30 cellular contexts compared by ENCODE assay signal in the genomic region with DNA sequence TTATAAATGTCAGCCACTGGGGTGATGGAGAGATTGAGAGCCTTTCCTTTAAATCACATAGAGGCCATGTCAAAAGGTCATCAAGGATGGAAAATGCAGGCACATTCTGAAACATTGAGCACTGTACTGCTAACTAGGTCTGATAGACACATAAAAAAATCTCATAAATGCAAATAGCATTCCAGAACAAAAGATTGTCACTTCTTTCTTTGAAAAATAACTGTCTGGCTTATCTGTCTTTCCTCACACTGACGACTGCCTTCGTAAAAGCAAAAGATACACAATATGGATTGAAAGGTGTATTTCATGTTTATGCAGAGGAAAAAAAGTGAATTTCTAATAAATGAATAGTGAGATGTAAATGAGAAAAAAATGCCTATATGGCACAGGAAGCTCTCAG. TPM values are rescaled to one million over a fixed set of nuclear protein-coding genes. Genes with fewer than 3 reads are reported as not detected.
"Had no signal": no experiment of that assay in that cellular context is flagged by ENCODE, and none has a peak within 500 bp of the region (broad histone marks: within the 10 kb centered on the region; RNA-seq: fewer than 3 reads in every experiment).

No MANE protein-coding gene starts in this region.

- H3K79me2 ChIP-seq: parathyroid adenoma had no signal

- H3K27ac ChIP-seq: neural progenitor cell, ovary, parathyroid adenoma, psoas muscle, right lobe of liver, sigmoid colon, spleen, suprapubic skin, testis, tibial artery, transverse colon, upper lobe of right lung, uterus had no signal

- H3K9ac ChIP-seq: neural progenitor cell, parathyroid adenoma had no signal

- H3K4me3 ChIP-seq: neural progenitor cell, ovary, psoas muscle, right lobe of liver, sigmoid colon, spleen, suprapubic skin, testis, tibial artery, transverse colon, upper lobe of right lung, uterus had no signal

- H3K27me3 ChIP-seq: neural progenitor cell, ovary, right lobe of liver, sigmoid colon, spleen, suprapubic skin, testis, tibial artery, transverse colon, upper lobe of right lung, uterus had no signal

- ATAC-seq: naive thymus-derived CD8-positive, alpha-beta T cell; natural killer cell treated with Interleukin-12 subunit alpha and Interleukin-12 subunit beta and Interleukin-15 and Interleukin-18, amount 100 ng/mL, for 72 hours; psoas muscle; right cardiac atrium; right lobe of liver; stimulated activated memory B cell treated with anti-CD40 and anti-IgM and Interleukin-4, amounts not matched to agents 10 μg/mL and 1 μg/mL and 100 μg/mL, for 72 hours; stimulated activated naive CD8-positive, alpha-beta T cell treated with anti-CD3 and anti-CD28 coated beads, Interleukin-15, amount 100 ng/mL, for 72 hours; stimulated activated naive CD8-positive, alpha-beta T cell treated with anti-CD3 and anti-CD28 coated beads, Interleukin-15, Interleukin-2, amounts not matched to agents 100 U/mL and 50 U/mL, for 24 hours; upper lobe of right lung had no signal

- H3K9me3 ChIP-seq: ovary, psoas muscle, right lobe of liver, sigmoid colon, suprapubic skin, testis, tibial artery, transverse colon, upper lobe of right lung, uterus had no signal

- H3K36me3 ChIP-seq: neural progenitor cell, ovary, right lobe of liver, sigmoid colon, spleen, suprapubic skin, tibial artery, transverse colon, upper lobe of right lung, uterus had no signal

- H2AFZ ChIP-seq: neural progenitor cell, parathyroid adenoma had no signal

- DNase-seq: naive thymus-derived CD8-positive, alpha-beta T cell; nephron progenitor cell; occipital lobe; ovary; posterior cingulate gyrus; psoas muscle; right cardiac atrium; right lobe of liver; sigmoid colon; small intestine; spleen; stimulated activated CD4-positive, alpha-beta T cell treated with anti-CD3 and anti-CD28 coated beads, Interleukin-12 subunit alpha, Interleukin-12 subunit beta, amount 100 ng/mL, for 4 hours; stimulated activated CD4-positive, alpha-beta T cell treated with anti-CD3 and anti-CD28 coated beads, Interleukin-1b, Interleukin-23, amount 100 ng/mL, for 48 hours; stimulated activated CD4-positive, alpha-beta T cell treated with anti-CD3 and anti-CD28 coated beads, Interleukin-4, amount 100 ng/mL, for 1 hour; stimulated activated CD4-positive, alpha-beta T cell treated with anti-CD3 and anti-CD28 coated beads, Interleukin-4, amount 100 ng/mL, for 4 hours; stimulated activated CD8-positive, alpha-beta memory T cell treated with anti-CD3 and anti-CD28 coated beads, Interleukin-4, amount 100 ng/mL, for 48 hours; stimulated activated naive CD4-positive, alpha-beta T cell; stimulated activated naive CD8-positive, alpha-beta T cell treated with anti-CD3 and anti-CD28 coated beads, Interleukin-15, amount 100 ng/mL, for 72 hours; stimulated activated naive CD8-positive, alpha-beta T cell treated with anti-CD3 and anti-CD28 coated beads, Interleukin-15, Interleukin-2, amounts not matched to agents 100 U/mL and 50 U/mL, for 24 hours; substantia nigra; testis; tibial artery; transverse colon; upper lobe of right lung; uterus had no signal

- H3K4me2 ChIP-seq: neural progenitor cell had no signal

RNA-seq across cellular contexts. Expression of a gene that starts 59.9 kb away (rescaled TPM):
- polyA plus RNA-seq: naive thymus-derived CD8-positive, alpha-beta T cell had no signal
